ENCODE assay signal across 3 cellular contexts in genomic region chr6:168722397-168722796, GRCh38.
"Had no signal": no experiment of that assay in that cellular context is flagged by ENCODE, and none has a peak within 500 bp of the region (broad histone marks: within the 10 kb centered on the region; RNA-seq: fewer than 3 reads in every experiment).

No MANE protein-coding gene starts in this region.

- H3K4me3 ChIP-seq: GM12878 had no signal

- DNase-seq: GDM1, GF-D8 had no signal
